In the genomic region with DNA sequence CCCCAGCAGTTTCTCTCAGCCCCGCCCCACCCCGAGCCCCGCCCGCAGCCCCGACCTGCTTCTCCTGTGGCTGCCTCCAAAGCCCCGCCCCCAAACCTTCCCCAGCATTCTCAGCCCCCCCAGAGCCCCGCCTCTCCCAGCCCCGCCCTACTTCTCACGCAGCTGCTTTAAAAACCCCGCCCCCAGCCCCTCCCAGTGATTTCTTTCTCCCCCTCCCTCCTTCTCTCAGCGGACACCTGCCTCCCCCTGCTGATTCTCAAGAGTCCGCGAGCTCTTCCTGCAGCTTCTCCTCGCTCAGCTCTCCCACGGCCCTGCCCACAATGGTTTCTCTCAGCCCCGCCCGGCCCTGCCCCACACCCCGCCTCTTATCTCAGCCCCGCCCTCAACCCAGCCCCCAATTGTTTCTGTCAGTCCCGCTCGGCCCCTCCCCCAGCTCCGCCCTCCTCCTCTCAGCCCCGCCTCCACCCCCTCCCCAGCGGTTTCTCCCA, we compare ENCODE assay signal across 8 cellular contexts. TPM values are rescaled to one million over a fixed set of nuclear protein-coding genes. Genes with fewer than 3 reads are reported as not detected.
DNase-seq lines count a peak whose midpoint lies in the region; ATAC-seq, FAIRE-seq and TF ChIP-seq lines count a peak whose summit lies in the region.

No MANE protein-coding gene starts in this region.

- peak overlapping the region; percentile 79 to 92 for H3K27ac ChIP-seq in coronary artery
- peak overlapping the region; percentile 85 for H3K27ac ChIP-seq in HepG2 (ENCODE audit: extremely low read length, insufficient read depth, low read length)

- H3K27me3 ChIP-seq in HepG2 (ENCODE audit: control insufficient read depth in 1 of 2, insufficient read depth in 2 of 2, low read length in 2 of 2), result no peaks in the 10 kb centered on the region

- H3K4me1 ChIP-seq in HepG2 (ENCODE audit: insufficient read depth, low read length), result no peaks in the 10 kb centered on the region

- H3K4me1 Mint-ChIP-seq in activated CD4-positive, alpha-beta T cell treated with anti-CD3 and anti-CD28 coated beads, Interleukin-2, amount 10 ng/mL, durations not matched to agents 7 days and 5 days, result peaks cover 6% of the 10 kb centered on the region

- FAIRE-seq in GM18507 (lab: Jason Lieb, UNC), result no peak
- no peak for FAIRE-seq in HepG2 (lab: Jason Lieb, UNC)

- H3K4me2 ChIP-seq in HepG2 (ENCODE audit: low read depth, low read length), result peak overlapping the region; percentile 88

- no peak for TF ChIP-seq EP300 in HepG2 (IDR thresholded peaks at IDR 0.05; ENCODE audit: low read depth in 2 of 2, low read length in 2 of 2)
- no peak for TF ChIP-seq EP300 in HepG2 (CRISPR knock-in tag; IDR thresholded peaks at IDR 0.05; ENCODE audit: borderline replicate concordance)

- DNase-seq in GM18507 (ENCODE audit: extremely low spot score, insufficient read length, low read depth), result peak; percentile 58
- peak; percentile 89 for DNase-seq in NCI-H460 (ENCODE audit: extremely low read depth, low read depth)
- DNase-seq in activated CD4-positive, alpha-beta T cell treated with anti-CD3 and anti-CD28 coated beads, Interleukin-2, amount 10 ng/mL, durations not matched to agents 7 days and 5 days, result peak; percentile 91
- no peak for DNase-seq in coronary artery (ENCODE audit: low spot score)
- DNase-seq in HepG2 (ENCODE audit: low spot score), result peak; percentile 70
- peak; percentile 88 for DNase-seq in stimulated activated CD4-positive, alpha-beta T cell treated with anti-CD3 and anti-CD28 coated beads, Interleukin-2, amount 100 ng/mL, for 24 hours
- DNase-seq in GM19240 (ENCODE audit: insufficient read length, low spot score), result no peak

- H3K27ac Mint-ChIP-seq in activated CD4-positive, alpha-beta T cell treated with anti-CD3 and anti-CD28 coated beads, Interleukin-2, amount 10 ng/mL, durations not matched to agents 7 days and 5 days, result peak overlapping the region; percentile 100

- no peak for TF ChIP-seq POLR2A in HepG2 (IDR thresholded peaks at IDR 0.05; ENCODE audit: insufficient read depth in 1 of 2, low read depth in 2 of 2, low read length in 2 of 2)

- POLR2A ChIA-PET in activated CD4-positive, alpha-beta T cell treated with anti-CD3 and anti-CD28 coated beads, Interleukin-2, amount 10 ng/mL, durations not matched to agents 7 days and 5 days (lab: Charles Lee), result interaction anchor here (1.7 kb wide), 1 partner anchor 400 kb away, joined by 7 read pairs; no protein-coding TSS in a partner anchor
- POLR2A ChIA-PET in HepG2 (lab: Yijun Ruan, JAX), result interaction anchor here (0.6 to 2.1 kb wide), 7 partner anchors 15 to 1660 kb away, joined by 3 to 16 read pairs (median 3); a partner anchor contains a TSS

- H3K9me3 Mint-ChIP-seq in activated CD4-positive, alpha-beta T cell treated with anti-CD3 and anti-CD28 coated beads, Interleukin-2, amount 10 ng/mL, durations not matched to agents 7 days and 5 days, result no peaks in the 10 kb centered on the region

- no peak for TF ChIP-seq CTCF in coronary artery (IDR thresholded peaks at IDR 0.05)
- no peak for TF ChIP-seq CTCF in HepG2 (CRISPR knock-in tag; IDR thresholded peaks at IDR 0.05)

- CTCF ChIA-PET in activated CD4-positive, alpha-beta T cell treated with anti-CD3 and anti-CD28 coated beads, Interleukin-2, amount 10 ng/mL, durations not matched to agents 7 days and 5 days (lab: Charles Lee), result interaction anchor here (0.7 to 2.4 kb wide), 3 partner anchors 12 to 400 kb away, joined by 3 to 8 read pairs (median 6); no protein-coding TSS in a partner anchor
- CTCF ChIA-PET in HepG2 (lab: Yijun Ruan, JAX; ENCODE audit: low intra/inter-chr PET ratio, low total read pairs), result no interaction called here

- no peak overlapping the region for H2AFZ ChIP-seq in HepG2 (ENCODE audit: low read length)

- intact Hi-C loops in HepG2 (cut with micrococcal nuclease; ENCODE audit: unreplicated experiment), result loop anchor here (1.0 kb wide), 1 partner anchor 28 kb away; no protein-coding TSS in a partner anchor

- no peaks in the 10 kb centered on the region for H3K36me3 ChIP-seq in HepG2 (replicated peaks in 1 of 2; ENCODE audit: control insufficient read depth in 1 of 2, insufficient read depth in 2 of 2, low read length in 2 of 2)

- no peaks in the 10 kb centered on the region for H3K79me2 ChIP-seq in HepG2 (ENCODE audit: insufficient read depth, low read length)

- peak overlapping the region; percentile 93 for H3K4me3 Mint-ChIP-seq in activated CD4-positive, alpha-beta T cell treated with anti-CD3 and anti-CD28 coated beads, Interleukin-2, amount 10 ng/mL, durations not matched to agents 7 days and 5 days

- no peaks in the 10 kb centered on the region for H4K20me1 ChIP-seq in HepG2 (ENCODE audit: insufficient read depth, low read length)

- no peaks in the 10 kb centered on the region for H3K27me3 Mint-ChIP-seq in activated CD4-positive, alpha-beta T cell treated with anti-CD3 and anti-CD28 coated beads, Interleukin-2, amount 10 ng/mL, durations not matched to agents 7 days and 5 days

- no TSS peak for BruUV-seq in HepG2 (replicated peaks; lab: Mats Ljungman, UMichigan)

- ATAC-seq in HG03103 (IDR thresholded peaks at IDR 0.05; ENCODE audit: low read depth, unreplicated experiment) (peak; percentile 20), HepG2 (peak; percentile 43)

- no peak for TF ChIP-seq RAD21 in HepG2 (CRISPR knock-in tag; IDR thresholded peaks at IDR 0.05)

- in situ Hi-C loops in HepG2 (cut with HindIII; ENCODE audit: extremely low pct_ligation_motif_present, low pct_unique_long_range_greater_than_20kb), result no loop called here

- peak overlapping the region; percentile 76 for H3K9ac ChIP-seq in HepG2 (ENCODE audit: insufficient read depth, low read depth, low read length)

- H3K4me3 ChIP-seq in coronary artery (peak overlapping the region; percentile 81), HepG2 (replicated peaks in 1 of 3; ENCODE audit: insufficient read depth in 1 of 3, low read depth in 2 of 3, low read length in 3 of 3) (peak overlapping the region; percentile 18 to 85 (median 81); a peak in 5 of 6 replicates)

- WGBS in HepG2 (ENCODE audit: low lambda C conversion rate), result 3% methylated on average over 23 of the region's 24 CpGs

- H3K9me3 ChIP-seq in HepG2 (ENCODE audit: low read length), result no peaks in the 10 kb centered on the region

- no peaks in the 10 kb centered on the region for H3K36me3 Mint-ChIP-seq in activated CD4-positive, alpha-beta T cell treated with anti-CD3 and anti-CD28 coated beads, Interleukin-2, amount 10 ng/mL, durations not matched to agents 7 days and 5 days (ENCODE audit: low read depth)

RNA-seq across cellular contexts. Expression of a gene that starts 0.6 kb away (rescaled TPM):
- 12.4 and 16.6 TPM in 2 replicates for total RNA-seq in NCI-H460 (2014; rRNA removed; shearing (Covaris generic))
- polyA plus RNA-seq in NCI-H460 (2014; cell fraction: nucleus; rRNA removed), result 14.5 and 15.6 TPM in 2 replicates
- 10 to 100 TPM; 33.2 to 37.2 TPM for total RNA-seq in activated CD4-positive, alpha-beta T cell treated with anti-CD3 and anti-CD28 coated beads, Interleukin-2, amount 10 ng/mL, durations not matched to agents 7 days and 5 days
- 8.9 and 9.6 TPM in 2 replicates for total RNA-seq in HepG2 (2016; rRNA removed; fragmentation: Illumina TruSeq; extraction: Trizol)
- total RNA-seq in HepG2 (2016; cell fraction: cytosol; rRNA removed; fragmentation: Illumina TruSeq; extraction: Trizol; ENCODE audit: low read depth), result 3.6 and 5.2 TPM in 2 replicates
- total RNA-seq in HepG2 (2016; cell fraction: insoluble cytoplasmic fraction; rRNA removed; fragmentation: Illumina TruSeq; extraction: Trizol), result 8.9 and 10.7 TPM in 2 replicates
- 5.9 and 7.1 TPM in 2 replicates for total RNA-seq in HepG2 (2016; cell fraction: membrane; rRNA removed; fragmentation: Illumina TruSeq; extraction: Trizol)
- 4.8 and 7.2 TPM in 2 replicates for total RNA-seq in HepG2 (2016; cell fraction: nucleus; rRNA removed; fragmentation: Illumina TruSeq; extraction: Trizol)
- polyA plus RNA-seq in HepG2 (2011; rRNA removed), result 6.5 and 7.8 TPM in 2 replicates
- polyA plus RNA-seq in HepG2 (2011; cell fraction: cytosol; rRNA removed), result 6.9 and 7.2 TPM in 2 replicates
- polyA plus RNA-seq in HepG2 (2011; cell fraction: nucleus; rRNA removed), result 8.6 and 9.2 TPM in 2 replicates
- 7.2 and 9.2 TPM in 2 replicates for polyA plus RNA-seq in HepG2 (2012)
- 3.2 and 3.3 TPM in 2 replicates for polyA plus RNA-seq in HepG2 (2016; cell fraction: cytosol; fragmentation: Illumina TruSeq; extraction: Trizol; ENCODE audit: low read depth)
- polyA plus RNA-seq in HepG2 (2016; cell fraction: insoluble cytoplasmic fraction; fragmentation: Illumina TruSeq; extraction: Trizol; ENCODE audit: low read depth), result 10.4 and 11.2 TPM in 2 replicates
- polyA plus RNA-seq in HepG2 (2016; cell fraction: membrane; fragmentation: Illumina TruSeq; extraction: Trizol; ENCODE audit: low read depth), result 4.5 and 5.7 TPM in 2 replicates
- 9.0 and 9.1 TPM in 2 replicates for polyA plus RNA-seq in HepG2 (2016; cell fraction: nucleus; fragmentation: Illumina TruSeq; extraction: Trizol; ENCODE audit: insufficient read depth, low read depth)
- 8.5 and 13.4 TPM in 2 replicates for polyA minus RNA-seq in HepG2 (2011; rRNA and poly(A)+ RNA removed; ENCODE audit: low replicate concordance)
- 3.7 and 4.0 TPM in 2 replicates for polyA minus RNA-seq in HepG2 (2011; cell fraction: cytosol; rRNA and poly(A)+ RNA removed)
- polyA minus RNA-seq in HepG2 (2011; cell fraction: nucleus; rRNA and poly(A)+ RNA removed), result 6.4 and 8.7 TPM in 2 replicates

RNA-seq across cellular contexts. Expression of a gene that starts 9.5 kb away (rescaled TPM):
- total RNA-seq in NCI-H460 (2014; rRNA removed; shearing (Covaris generic)), result not detected in 2 replicates
- not detected in 2 replicates for polyA plus RNA-seq in NCI-H460 (2014; cell fraction: nucleus; rRNA removed)
- total RNA-seq in activated CD4-positive, alpha-beta T cell treated with anti-CD3 and anti-CD28 coated beads, Interleukin-2, amount 10 ng/mL, durations not matched to agents 7 days and 5 days, result not detected
- not detected in 2 replicates for total RNA-seq in HepG2 (2016; rRNA removed; fragmentation: Illumina TruSeq; extraction: Trizol)
- not detected in 2 replicates for total RNA-seq in HepG2 (2016; cell fraction: cytosol; rRNA removed; fragmentation: Illumina TruSeq; extraction: Trizol; ENCODE audit: low read depth)
- not detected in 2 replicates for total RNA-seq in HepG2 (2016; cell fraction: insoluble cytoplasmic fraction; rRNA removed; fragmentation: Illumina TruSeq; extraction: Trizol)
- total RNA-seq in HepG2 (2016; cell fraction: membrane; rRNA removed; fragmentation: Illumina TruSeq; extraction: Trizol), result not detected in 2 replicates
- total RNA-seq in HepG2 (2016; cell fraction: nucleus; rRNA removed; fragmentation: Illumina TruSeq; extraction: Trizol), result not detected in 2 replicates
- not detected in 2 replicates for polyA plus RNA-seq in HepG2 (2011; rRNA removed)
- polyA plus RNA-seq in HepG2 (2011; cell fraction: cytosol; rRNA removed), result not detected in 2 replicates
- not detected in 2 replicates for polyA plus RNA-seq in HepG2 (2011; cell fraction: nucleus; rRNA removed)
- not detected in 2 replicates for polyA plus RNA-seq in HepG2 (2012)
- polyA plus RNA-seq in HepG2 (2016; cell fraction: cytosol; fragmentation: Illumina TruSeq; extraction: Trizol; ENCODE audit: low read depth), result not detected in 2 replicates
- not detected in 2 replicates for polyA plus RNA-seq in HepG2 (2016; cell fraction: insoluble cytoplasmic fraction; fragmentation: Illumina TruSeq; extraction: Trizol; ENCODE audit: low read depth)
- not detected in 2 replicates for polyA plus RNA-seq in HepG2 (2016; cell fraction: membrane; fragmentation: Illumina TruSeq; extraction: Trizol; ENCODE audit: low read depth)
- polyA plus RNA-seq in HepG2 (2016; cell fraction: nucleus; fragmentation: Illumina TruSeq; extraction: Trizol; ENCODE audit: insufficient read depth, low read depth), result not detected in 2 replicates
- polyA minus RNA-seq in HepG2 (2011; rRNA and poly(A)+ RNA removed; ENCODE audit: low replicate concordance), result not detected in 2 replicates
- not detected in 2 replicates for polyA minus RNA-seq in HepG2 (2011; cell fraction: cytosol; rRNA and poly(A)+ RNA removed)
- polyA minus RNA-seq in HepG2 (2011; cell fraction: nucleus; rRNA and poly(A)+ RNA removed), result not detected in 2 replicates

RNA-seq across cellular contexts. Expression of a gene that starts 35.1 kb away (rescaled TPM):
- 44.1 and 47.2 TPM in 2 replicates for total RNA-seq in NCI-H460 (2014; rRNA removed; shearing (Covaris generic))
- polyA plus RNA-seq in NCI-H460 (2014; cell fraction: nucleus; rRNA removed), result 30.6 and 39.1 TPM in 2 replicates
- 10 to 100 TPM; 52.6 to 55.7 TPM for total RNA-seq in activated CD4-positive, alpha-beta T cell treated with anti-CD3 and anti-CD28 coated beads, Interleukin-2, amount 10 ng/mL, durations not matched to agents 7 days and 5 days
- total RNA-seq in HepG2 (2016; rRNA removed; fragmentation: Illumina TruSeq; extraction: Trizol), result 2.2 and 3.4 TPM in 2 replicates
- total RNA-seq in HepG2 (2016; cell fraction: cytosol; rRNA removed; fragmentation: Illumina TruSeq; extraction: Trizol; ENCODE audit: low read depth), result 5.6 and 5.8 TPM in 2 replicates
- 2.3 and 2.7 TPM in 2 replicates for total RNA-seq in HepG2 (2016; cell fraction: insoluble cytoplasmic fraction; rRNA removed; fragmentation: Illumina TruSeq; extraction: Trizol)
- 9.5 and 10.0 TPM in 2 replicates for total RNA-seq in HepG2 (2016; cell fraction: membrane; rRNA removed; fragmentation: Illumina TruSeq; extraction: Trizol)
- total RNA-seq in HepG2 (2016; cell fraction: nucleus; rRNA removed; fragmentation: Illumina TruSeq; extraction: Trizol), result 2.6 TPM in 2 replicates
- polyA plus RNA-seq in HepG2 (2011; rRNA removed), result 11.9 and 13.6 TPM in 2 replicates
- polyA plus RNA-seq in HepG2 (2011; cell fraction: cytosol; rRNA removed), result 8.0 and 12.1 TPM in 2 replicates
- 8.6 and 12.4 TPM in 2 replicates for polyA plus RNA-seq in HepG2 (2011; cell fraction: nucleus; rRNA removed)
- 6.3 and 8.7 TPM in 2 replicates for polyA plus RNA-seq in HepG2 (2012)
- 9.2 and 10.7 TPM in 2 replicates for polyA plus RNA-seq in HepG2 (2016; cell fraction: cytosol; fragmentation: Illumina TruSeq; extraction: Trizol; ENCODE audit: low read depth)
- polyA plus RNA-seq in HepG2 (2016; cell fraction: insoluble cytoplasmic fraction; fragmentation: Illumina TruSeq; extraction: Trizol; ENCODE audit: low read depth), result 3.4 and 3.8 TPM in 2 replicates
- polyA plus RNA-seq in HepG2 (2016; cell fraction: membrane; fragmentation: Illumina TruSeq; extraction: Trizol; ENCODE audit: low read depth), result 11.7 and 11.9 TPM in 2 replicates
- 2.3 and 2.6 TPM in 2 replicates for polyA plus RNA-seq in HepG2 (2016; cell fraction: nucleus; fragmentation: Illumina TruSeq; extraction: Trizol; ENCODE audit: insufficient read depth, low read depth)
- 14.2 and 23.0 TPM in 2 replicates for polyA minus RNA-seq in HepG2 (2011; rRNA and poly(A)+ RNA removed; ENCODE audit: low replicate concordance)
- 6.9 and 10.3 TPM in 2 replicates for polyA minus RNA-seq in HepG2 (2011; cell fraction: cytosol; rRNA and poly(A)+ RNA removed)
- polyA minus RNA-seq in HepG2 (2011; cell fraction: nucleus; rRNA and poly(A)+ RNA removed), result 6.2 and 9.2 TPM in 2 replicates

RNA-seq across cellular contexts. Expression of a gene that starts 47.1 kb away (rescaled TPM):
- 0.12 TPM in 1 of 2 replicates, not detected in the other for total RNA-seq in NCI-H460 (2014; rRNA removed; shearing (Covaris generic))
- not detected in 2 replicates for polyA plus RNA-seq in NCI-H460 (2014; cell fraction: nucleus; rRNA removed)
- not detected for total RNA-seq in activated CD4-positive, alpha-beta T cell treated with anti-CD3 and anti-CD28 coated beads, Interleukin-2, amount 10 ng/mL, durations not matched to agents 7 days and 5 days
- total RNA-seq in HepG2 (2016; rRNA removed; fragmentation: Illumina TruSeq; extraction: Trizol), result 0.07 TPM in 1 of 2 replicates, not detected in the other
- total RNA-seq in HepG2 (2016; cell fraction: cytosol; rRNA removed; fragmentation: Illumina TruSeq; extraction: Trizol; ENCODE audit: low read depth), result not detected in 2 replicates
- 0.06 TPM in 1 of 2 replicates, not detected in the other for total RNA-seq in HepG2 (2016; cell fraction: insoluble cytoplasmic fraction; rRNA removed; fragmentation: Illumina TruSeq; extraction: Trizol)
- total RNA-seq in HepG2 (2016; cell fraction: membrane; rRNA removed; fragmentation: Illumina TruSeq; extraction: Trizol), result not detected in 2 replicates
- total RNA-seq in HepG2 (2016; cell fraction: nucleus; rRNA removed; fragmentation: Illumina TruSeq; extraction: Trizol), result not detected in 2 replicates
- 0.11 TPM in 1 of 2 replicates, not detected in the other for polyA plus RNA-seq in HepG2 (2011; rRNA removed)
- polyA plus RNA-seq in HepG2 (2011; cell fraction: cytosol; rRNA removed), result 0.15 TPM in 1 of 2 replicates, not detected in the other
- polyA plus RNA-seq in HepG2 (2011; cell fraction: nucleus; rRNA removed), result not detected in 2 replicates
- polyA plus RNA-seq in HepG2 (2012), result not detected in 2 replicates
- not detected in 2 replicates for polyA plus RNA-seq in HepG2 (2016; cell fraction: cytosol; fragmentation: Illumina TruSeq; extraction: Trizol; ENCODE audit: low read depth)
- polyA plus RNA-seq in HepG2 (2016; cell fraction: insoluble cytoplasmic fraction; fragmentation: Illumina TruSeq; extraction: Trizol; ENCODE audit: low read depth), result 0.22 TPM in 1 of 2 replicates, not detected in the other
- polyA plus RNA-seq in HepG2 (2016; cell fraction: membrane; fragmentation: Illumina TruSeq; extraction: Trizol; ENCODE audit: low read depth), result not detected in 2 replicates
- polyA plus RNA-seq in HepG2 (2016; cell fraction: nucleus; fragmentation: Illumina TruSeq; extraction: Trizol; ENCODE audit: insufficient read depth, low read depth), result not detected in 2 replicates
- polyA minus RNA-seq in HepG2 (2011; rRNA and poly(A)+ RNA removed; ENCODE audit: low replicate concordance), result not detected in 2 replicates
- not detected in 2 replicates for polyA minus RNA-seq in HepG2 (2011; cell fraction: cytosol; rRNA and poly(A)+ RNA removed)
- not detected in 2 replicates for polyA minus RNA-seq in HepG2 (2011; cell fraction: nucleus; rRNA and poly(A)+ RNA removed)

RNA-seq across cellular contexts. Expression of a gene that starts 54.9 kb away (rescaled TPM):
- total RNA-seq in NCI-H460 (2014; rRNA removed; shearing (Covaris generic)), result not detected in 2 replicates
- not detected in 2 replicates for polyA plus RNA-seq in NCI-H460 (2014; cell fraction: nucleus; rRNA removed)
- under 1 TPM in 1 of 2 experiments, not detected in 1; 0.35 TPM for total RNA-seq in activated CD4-positive, alpha-beta T cell treated with anti-CD3 and anti-CD28 coated beads, Interleukin-2, amount 10 ng/mL, durations not matched to agents 7 days and 5 days
- total RNA-seq in HepG2 (2016; rRNA removed; fragmentation: Illumina TruSeq; extraction: Trizol), result 0.13 TPM in 1 of 2 replicates, not detected in the other
- not detected in 2 replicates for total RNA-seq in HepG2 (2016; cell fraction: cytosol; rRNA removed; fragmentation: Illumina TruSeq; extraction: Trizol; ENCODE audit: low read depth)
- total RNA-seq in HepG2 (2016; cell fraction: insoluble cytoplasmic fraction; rRNA removed; fragmentation: Illumina TruSeq; extraction: Trizol), result 0.11 TPM in 1 of 2 replicates, not detected in the other
- total RNA-seq in HepG2 (2016; cell fraction: membrane; rRNA removed; fragmentation: Illumina TruSeq; extraction: Trizol), result not detected in 2 replicates
- total RNA-seq in HepG2 (2016; cell fraction: nucleus; rRNA removed; fragmentation: Illumina TruSeq; extraction: Trizol), result 0.53 and 0.56 TPM in 2 replicates
- 0.30 TPM in 1 of 2 replicates, not detected in the other for polyA plus RNA-seq in HepG2 (2011; rRNA removed)
- 0.08 TPM in 1 of 2 replicates, not detected in the other for polyA plus RNA-seq in HepG2 (2011; cell fraction: cytosol; rRNA removed)
- polyA plus RNA-seq in HepG2 (2011; cell fraction: nucleus; rRNA removed), result 0.32 and 0.54 TPM in 2 replicates
- 0.34 TPM in 1 of 2 replicates, not detected in the other for polyA plus RNA-seq in HepG2 (2012)
- not detected in 2 replicates for polyA plus RNA-seq in HepG2 (2016; cell fraction: cytosol; fragmentation: Illumina TruSeq; extraction: Trizol; ENCODE audit: low read depth)
- polyA plus RNA-seq in HepG2 (2016; cell fraction: insoluble cytoplasmic fraction; fragmentation: Illumina TruSeq; extraction: Trizol; ENCODE audit: low read depth), result not detected in 2 replicates
- not detected in 2 replicates for polyA plus RNA-seq in HepG2 (2016; cell fraction: membrane; fragmentation: Illumina TruSeq; extraction: Trizol; ENCODE audit: low read depth)
- not detected in 2 replicates for polyA plus RNA-seq in HepG2 (2016; cell fraction: nucleus; fragmentation: Illumina TruSeq; extraction: Trizol; ENCODE audit: insufficient read depth, low read depth)
- polyA minus RNA-seq in HepG2 (2011; rRNA and poly(A)+ RNA removed; ENCODE audit: low replicate concordance), result 0.40 and 1.1 TPM in 2 replicates
- not detected in 2 replicates for polyA minus RNA-seq in HepG2 (2011; cell fraction: cytosol; rRNA and poly(A)+ RNA removed)
- polyA minus RNA-seq in HepG2 (2011; cell fraction: nucleus; rRNA and poly(A)+ RNA removed), result not detected in 2 replicates

Comparison
In these comparisons a context has a peak if more than half of its experiments do, and no peak if none do; other contexts are left out.
1. DNase-seq: peak in GM18507 (single experiment), NCI-H460 (single experiment), activated CD4-positive, alpha-beta T cell treated with anti-CD3 and anti-CD28 coated beads, Interleukin-2, amount 10 ng/mL, durations not matched to agents 7 days and 5 days (single experiment), HepG2 (single experiment) and stimulated activated CD4-positive, alpha-beta T cell treated with anti-CD3 and anti-CD28 coated beads, Interleukin-2, amount 100 ng/mL, for 24 hours (2 of 2); none in coronary artery (single experiment) and GM19240 (single experiment).